ENCODE assay signal across 16 cellular contexts in genomic region chr4:108881190-108881589, GRCh38.
DNase-seq lines count a peak whose midpoint lies in the region; ATAC-seq, FAIRE-seq and TF ChIP-seq lines count a peak whose summit lies in the region.
"Had no signal": no experiment of that assay in that cellular context is flagged by ENCODE, and none has a peak within 500 bp of the region (broad histone marks: within the 10 kb centered on the region; RNA-seq: fewer than 3 reads in every experiment).

No MANE protein-coding gene starts in this region.

- no peaks in the 10 kb centered on the region for H3K27me3 Mint-ChIP-seq in neural crest cell (ENCODE audit: low read depth)
- H3K27me3 Mint-ChIP-seq: activated CD8-positive, alpha-beta T cell treated with anti-CD3 and anti-CD28 coated beads for 36 hours had no signal

- intact Hi-C loops in left cardiac atrium (cut with DNase I), result no loop called here
- intact Hi-C loops in ovary (cut with DNase I), result no loop called here
- intact Hi-C loops in HepG2 (cut with micrococcal nuclease; ENCODE audit: unreplicated experiment), result no loop called here

- H3K36me3 Mint-ChIP-seq in neural crest cell (ENCODE audit: low read depth), result peaks cover 2% of the 10 kb centered on the region
- H3K36me3 Mint-ChIP-seq: activated naive CD4-positive, alpha-beta T cell treated with anti-CD3 and anti-CD28 coated beads, Interleukin-2, amount 50 U/mL, for 72 hours had no signal

- TF ChIP-seq EP300 in ovary (IDR thresholded peaks at IDR 0.05), result no peak
- no peak for TF ChIP-seq EP300 in HepG2 (IDR thresholded peaks at IDR 0.05; ENCODE audit: low read depth in 2 of 2, low read length in 2 of 2)
- TF ChIP-seq EP300 in HepG2 (CRISPR knock-in tag; IDR thresholded peaks at IDR 0.05; ENCODE audit: borderline replicate concordance), result no peak

- no peak overlapping the region for H3K4me3 Mint-ChIP-seq in neural crest cell
- H3K4me3 Mint-ChIP-seq: activated CD8-positive, alpha-beta T cell treated with anti-CD3 and anti-CD28 coated beads for 36 hours had no signal

- in situ Hi-C loops in HepG2 (cut with HindIII; ENCODE audit: extremely low pct_ligation_motif_present, low pct_unique_long_range_greater_than_20kb), result no loop called here

- TF ChIP-seq POLR2A in ovary (IDR thresholded peaks at IDR 0.05) (no peak), HepG2 (IDR thresholded peaks at IDR 0.05; ENCODE audit: insufficient read depth in 1 of 2, low read depth in 2 of 2, low read length in 2 of 2) (no peak)

- H4K20me1 ChIP-seq in HepG2 (ENCODE audit: insufficient read depth, low read length), result no peaks in the 10 kb centered on the region

- no peaks in the 10 kb centered on the region for H3K79me2 ChIP-seq in HepG2 (ENCODE audit: insufficient read depth, low read length)

- FAIRE-seq in HepG2 (lab: Jason Lieb, UNC), result no peak

- ATAC-seq in left cardiac atrium (no peak), HepG2 (no peak)
- ATAC-seq: activated CD8-positive, alpha-beta T cell treated with anti-CD3 and anti-CD28 coated beads for 36 hours; heart left ventricle had no signal

- DNase-seq in GM03348 (ENCODE audit: low spot score) (peak; percentile 47), SK-N-MC (ENCODE audit: low read depth, low spot score) (peak; percentile 37), fibroblast of mammary gland (ENCODE audit: low read depth) (peak; percentile 28), neural crest cell (ENCODE audit: low read depth, low spot score) (no peak), left cardiac atrium (no peak), ovary (no peak), OCI-M1 (lab: John Stamatoyannopoulos, UW) (no peak), HepG2 (ENCODE audit: low spot score) (no peak)
- DNase-seq: activated CD8-positive, alpha-beta T cell treated with anti-CD3 and anti-CD28 coated beads for 36 hours; dorsolateral prefrontal cortex; heart left ventricle; NCI-H2171 treated with DMSO at 0.1 percent for 48 hours; psoas muscle; substantia nigra had no signal

- no peak overlapping the region for H3K27ac ChIP-seq in SK-N-MC
- H3K27ac ChIP-seq in ovary, result no peak overlapping the region
- H3K27ac ChIP-seq in HepG2 (ENCODE audit: extremely low read length, insufficient read depth, low read length), result no peak overlapping the region
- H3K27ac ChIP-seq: dorsolateral prefrontal cortex, heart left ventricle, psoas muscle had no signal

- POLR2A ChIA-PET in HepG2 (lab: Yijun Ruan, JAX), result no interaction called here

- H3K27me3 ChIP-seq in ovary, result no peaks in the 10 kb centered on the region
- H3K27me3 ChIP-seq in HepG2 (ENCODE audit: control insufficient read depth in 1 of 2, insufficient read depth in 2 of 2, low read length in 2 of 2), result no peaks in the 10 kb centered on the region
- H3K27me3 ChIP-seq: dorsolateral prefrontal cortex, heart left ventricle had no signal

- H3K36me3 ChIP-seq in SK-N-MC (ENCODE audit: insufficient read depth, low read length) (no peaks in the 10 kb centered on the region), ovary (no peaks in the 10 kb centered on the region), HepG2 (replicated peaks in 1 of 2; ENCODE audit: control insufficient read depth in 1 of 2, insufficient read depth in 2 of 2, low read length in 2 of 2) (no peaks in the 10 kb centered on the region)
- H3K36me3 ChIP-seq: heart left ventricle had no signal

- H3K9me3 Mint-ChIP-seq in neural crest cell, result peaks cover 4% of the 10 kb centered on the region
- H3K9me3 Mint-ChIP-seq: activated CD8-positive, alpha-beta T cell treated with anti-CD3 and anti-CD28 coated beads for 36 hours; activated naive CD4-positive, alpha-beta T cell treated with anti-CD3 and anti-CD28 coated beads, Interleukin-2, amount 50 U/mL, for 72 hours had no signal

- peak overlapping the region; percentile 69 for H3K27ac Mint-ChIP-seq in neural crest cell (ENCODE audit: unreplicated experiment)
- H3K27ac Mint-ChIP-seq: activated CD8-positive, alpha-beta T cell treated with anti-CD3 and anti-CD28 coated beads for 36 hours; activated naive CD4-positive, alpha-beta T cell treated with anti-CD3 and anti-CD28 coated beads, Interleukin-2, amount 50 U/mL, for 72 hours had no signal

- no peak overlapping the region for H3K4me3 ChIP-seq in SK-N-MC
- H3K4me3 ChIP-seq in fibroblast of mammary gland (ENCODE audit: control insufficient read depth, low read depth, low read length), result no peak overlapping the region
- H3K4me3 ChIP-seq in ovary, result no peak overlapping the region
- H3K4me3 ChIP-seq in HepG2 (replicated peaks in 1 of 3; ENCODE audit: insufficient read depth in 1 of 3, low read depth in 2 of 3, low read length in 3 of 3), result no peak overlapping the region
- H3K4me3 ChIP-seq: dorsolateral prefrontal cortex, heart left ventricle, lung, psoas muscle had no signal

- no peak overlapping the region for H2AFZ ChIP-seq in HepG2 (ENCODE audit: low read length)

- BruUV-seq in HepG2 (replicated peaks; lab: Mats Ljungman, UMichigan), result no TSS peak

- H3K9me3 ChIP-seq in SK-N-MC (ENCODE audit: low read depth, low read length), result no peaks in the 10 kb centered on the region
- H3K9me3 ChIP-seq in ovary, result no peaks in the 10 kb centered on the region
- no peaks in the 10 kb centered on the region for H3K9me3 ChIP-seq in HepG2 (ENCODE audit: low read length)
- H3K9me3 ChIP-seq: heart left ventricle, psoas muscle had no signal

- no peaks in the 10 kb centered on the region for H3K4me1 ChIP-seq in ovary (ENCODE audit: insufficient read depth)
- no peaks in the 10 kb centered on the region for H3K4me1 ChIP-seq in HepG2 (ENCODE audit: insufficient read depth, low read length)
- H3K4me1 ChIP-seq: psoas muscle had no signal

- no peak overlapping the region for H3K9ac ChIP-seq in SK-N-MC (ENCODE audit: insufficient read length)
- H3K9ac ChIP-seq in HepG2 (ENCODE audit: insufficient read depth, low read depth, low read length), result no peak overlapping the region

- CTCF ChIA-PET in HepG2 (lab: Yijun Ruan, JAX; ENCODE audit: low intra/inter-chr PET ratio, low total read pairs), result no interaction called here

- TF ChIP-seq CTCF in fibroblast of mammary gland (conservative IDR thresholded peaks at IDR 0.05; ENCODE audit: control insufficient read depth, insufficient read depth, low read depth, low read length), result no peak
- no peak for TF ChIP-seq CTCF in neural crest cell (conservative IDR thresholded peaks at IDR 0.05)
- TF ChIP-seq CTCF in ovary (IDR thresholded peaks at IDR 0.05), result no peak
- no peak for TF ChIP-seq CTCF in HepG2 (CRISPR knock-in tag; IDR thresholded peaks at IDR 0.05)

- no peak for TF ChIP-seq RAD21 in HepG2 (CRISPR knock-in tag; IDR thresholded peaks at IDR 0.05)

- WGBS in ovary, 3 donors, result 57 to 71% (median 69%) methylated on average over 3 of the region's 3 CpGs
- WGBS in HepG2 (ENCODE audit: low lambda C conversion rate), result 28% methylated on average over 3 of the region's 3 CpGs

- H3K4me1 Mint-ChIP-seq in neural crest cell, result peaks cover 68% of the 10 kb centered on the region

- no peak overlapping the region for H3K4me2 ChIP-seq in HepG2 (ENCODE audit: low read depth, low read length)

TF ChIP-seq in HepG2, 621 proteins besides CTCF, POLR2A, EP300 and RAD21:
- no peak for TF ChIP-seq ZFX (CRISPR knock-in tag; IDR thresholded peaks at IDR 0.05; ENCODE audit: low read depth)
- TF ChIP-seq ISX (CRISPR knock-in tag; conservative IDR thresholded peaks at IDR 0.05), result no peak
- no peak for TF ChIP-seq SPEN (CRISPR knock-in tag; IDR thresholded peaks at IDR 0.05; ENCODE audit: low read depth)
- no peak for TF ChIP-seq MZF1 (CRISPR knock-in tag; IDR thresholded peaks at IDR 0.05; ENCODE audit: borderline replicate concordance)
- no peak for TF ChIP-seq PRPF4 (IDR thresholded peaks at IDR 0.05; ENCODE audit: low read depth, low read length, poor library complexity, severe bottlenecking)
- no peak for TF ChIP-seq PLRG1 (conservative IDR thresholded peaks at IDR 0.05)
- no peak for TF ChIP-seq ARNTL (CRISPR knock-in tag; IDR thresholded peaks at IDR 0.05)
- no peak for TF ChIP-seq FOSL2 (CRISPR knock-in tag; IDR thresholded peaks at IDR 0.05)
- TF ChIP-seq ZBTB38 (CRISPR knock-in tag; IDR thresholded peaks at IDR 0.05), result no peak
- TF ChIP-seq TBL1XR1 (IDR thresholded peaks at IDR 0.05; ENCODE audit: borderline replicate concordance, low read length, partially characterized antibody), result no peak

Comparison
In these comparisons a context has a peak if more than half of its experiments do, and no peak if none do; other contexts are left out.
1. DNase-seq: peak in GM03348 (single experiment), SK-N-MC (single experiment) and fibroblast of mammary gland (single experiment); none in neural crest cell (single experiment), left cardiac atrium (single experiment), ovary (0 of 5), OCI-M1 (single experiment) and HepG2 (single experiment).